In genomic region chr2:231708050-231708772, GRCh38 we compare ENCODE assay signal across 1 cellular context.
TF ChIP-seq lines count a peak whose summit lies in the region.

Gene PTMA (plus strand): TSS chr2:231708525. CDS start chr2:231708707, 182 bp downstream.

TF ChIP-seq in HEK293, 187 proteins besides CTCF, POLR2A, EP300 and RAD21 (continued from another document and continues in another):
- TF ChIP-seq ZSCAN4 (tag by site-specific recombination; IDR thresholded peaks at IDR 0.05), result no peak
- no peak for TF ChIP-seq ZNF155 (tag by site-specific recombination; IDR thresholded peaks at IDR 0.05)
- TF ChIP-seq SP7 (tag by site-specific recombination; IDR thresholded peaks at IDR 0.05), result peak; percentile 45
- no peak for TF ChIP-seq PRDM1 (tag by site-specific recombination; IDR thresholded peaks at IDR 0.05)
- TF ChIP-seq ZNF549 (tag by site-specific recombination; IDR thresholded peaks at IDR 0.05), result no peak
- TF ChIP-seq MYNN (tag by site-specific recombination; IDR thresholded peaks at IDR 0.05; ENCODE audit: borderline replicate concordance), result no peak
- no peak for TF ChIP-seq ZNF658 (tag by site-specific recombination; IDR thresholded peaks at IDR 0.05)
- no peak for TF ChIP-seq ZNF140 (tag by site-specific recombination; IDR thresholded peaks at IDR 0.05)
- TF ChIP-seq KLF17 (tag by site-specific recombination; IDR thresholded peaks at IDR 0.05), result no peak; the same call in 1 of the 2 replicates
- TF ChIP-seq ZNF324 (tag by site-specific recombination; IDR thresholded peaks at IDR 0.05), result no peak
- TF ChIP-seq TCF7L2 (IDR thresholded peaks at IDR 0.05; ENCODE audit: borderline replicate concordance, low read depth, low read length), result no peak
- no peak for TF ChIP-seq ZNF248 (tag by site-specific recombination; IDR thresholded peaks at IDR 0.05)
- TF ChIP-seq ZNF23 (tag by site-specific recombination; IDR thresholded peaks at IDR 0.05; ENCODE audit: borderline replicate concordance), result no peak
- TF ChIP-seq ZNF529 (tag by site-specific recombination; IDR thresholded peaks at IDR 0.05; ENCODE audit: insufficient replicate concordance), result no peak
- TF ChIP-seq ZBTB10 (tag by site-specific recombination; IDR thresholded peaks at IDR 0.05), result no peak
- no peak; the same call in none of the 2 replicates for TF ChIP-seq EGR2 (tag by site-specific recombination; IDR thresholded peaks at IDR 0.05; ENCODE audit: low read depth)
- TF ChIP-seq ZNF18 (tag by site-specific recombination; IDR thresholded peaks at IDR 0.05), result no peak
- TF ChIP-seq ZNF473 (tag by site-specific recombination; IDR thresholded peaks at IDR 0.05), result no peak
- TF ChIP-seq ZFHX2 (tag by site-specific recombination; conservative IDR thresholded peaks at IDR 0.05), result no peak; the same call in 1 of the 2 replicates
- TF ChIP-seq ZNF791 (tag by site-specific recombination; IDR thresholded peaks at IDR 0.05), result no peak
- TF ChIP-seq ZSCAN5A (tag by site-specific recombination; IDR thresholded peaks at IDR 0.05), result peak; percentile 27; the same call in 1 of the 2 replicates
- no peak for TF ChIP-seq ZNF596 (tag by site-specific recombination; IDR thresholded peaks at IDR 0.05)
- TF ChIP-seq KLF9 (tag by site-specific recombination; IDR thresholded peaks at IDR 0.05; ENCODE audit: low read depth), result peak; percentile 73; the same call in 1 of the 2 replicates
- no peak for TF ChIP-seq ZNF221 (tag by site-specific recombination; IDR thresholded peaks at IDR 0.05; ENCODE audit: borderline replicate concordance)
- no peak for TF ChIP-seq ZNF302 (tag by site-specific recombination; IDR thresholded peaks at IDR 0.05; ENCODE audit: low read depth)
- TF ChIP-seq ZNF747 (tag by site-specific recombination; IDR thresholded peaks at IDR 0.05), result no peak
- no peak for TF ChIP-seq FEZF1 (tag by site-specific recombination; IDR thresholded peaks at IDR 0.05)
- no peak for TF ChIP-seq ZNF707 (tag by site-specific recombination; IDR thresholded peaks at IDR 0.05)
- TF ChIP-seq PBX3 (CRISPR knock-in tag; IDR thresholded peaks at IDR 0.05), result no peak; the same call in 1 of the 2 replicates
- no peak for TF ChIP-seq SCRT2 (tag by site-specific recombination; IDR thresholded peaks at IDR 0.05)
- no peak for TF ChIP-seq ATF2 (tag by site-specific recombination; IDR thresholded peaks at IDR 0.05; ENCODE audit: low read depth)
- peak; percentile 89 for TF ChIP-seq PATZ1 (tag by site-specific recombination; IDR thresholded peaks at IDR 0.05)
- no peak for TF ChIP-seq MZF1 (tag by site-specific recombination; IDR thresholded peaks at IDR 0.05; ENCODE audit: borderline replicate concordance)
- TF ChIP-seq AEBP2 (tag by site-specific recombination; IDR thresholded peaks at IDR 0.05; ENCODE audit: borderline replicate concordance), result no peak
- TF ChIP-seq ZBTB1 (tag by site-specific recombination; IDR thresholded peaks at IDR 0.05), result no peak
- no peak for TF ChIP-seq ZNF112 (tag by site-specific recombination; IDR thresholded peaks at IDR 0.05)
- no peak for TF ChIP-seq PRDM2 (tag by site-specific recombination; IDR thresholded peaks at IDR 0.05; ENCODE audit: borderline replicate concordance)
